17 cellular contexts compared by ENCODE assay signal in the genomic region with DNA sequence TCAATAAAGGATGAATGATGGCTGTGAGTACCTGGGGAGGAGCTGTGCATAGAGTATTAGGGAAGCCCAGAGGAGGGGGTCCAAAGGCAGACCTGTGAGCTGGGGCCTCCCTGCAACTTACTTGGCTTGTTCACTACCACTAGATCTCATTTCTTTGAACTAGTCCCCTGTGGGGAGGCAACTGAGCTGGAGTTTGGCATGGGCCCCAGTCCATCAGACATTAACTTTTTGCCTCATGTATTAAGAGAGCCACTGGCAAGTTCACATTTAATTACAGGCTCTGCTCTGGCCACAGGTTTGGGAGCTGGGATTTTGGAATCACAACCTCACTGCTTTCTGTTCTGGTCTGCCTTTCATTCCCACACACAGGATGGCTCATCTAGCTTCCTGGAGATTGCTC.
DNase-seq lines count a peak whose midpoint lies in the region; ATAC-seq and TF ChIP-seq lines count a peak whose summit lies in the region.
"Had no signal": no experiment of that assay in that cellular context is flagged by ENCODE, and none has a peak within 500 bp of the region (broad histone marks: within the 10 kb centered on the region; RNA-seq: fewer than 3 reads in every experiment).

No MANE protein-coding gene starts in this region.

- peak; percentile 73 for DNase-seq in NCI-H446 treated with DMSO at 0.1 percent for 48 hours (lab: John Stamatoyannopoulos, UW)
- DNase-seq in esophagus squamous epithelium (lab: John Stamatoyannopoulos, UW), result no peak
- no peak for DNase-seq in nephron progenitor cell
- no peak for DNase-seq in transverse colon
- no peak for DNase-seq in activated T-cell treated with anti-CD3 and anti-CD28 coated beads, Interleukin-2, amount 50 U/mL, for 1 hour
- DNase-seq in lower leg skin (ENCODE audit: low spot score in 2 of 2), result no peak
- DNase-seq in NOMO-1 treated with DMSO at 0.1 percent for 48 hours (lab: John Stamatoyannopoulos, UW; ENCODE audit: unreplicated experiment), result no peak
- DNase-seq: activated B cell treated with CpG ODN at 0.5 μM for 24 hours; activated T-cell treated with anti-CD3 and anti-CD28 coated beads for 4 hours; amygdala; CD4-positive, CD25-positive, alpha-beta regulatory T cell; effector CD8-positive, alpha-beta T cell; NCI-H1930; stimulated activated CD4-positive, alpha-beta T cell treated with anti-CD3 and anti-CD28 coated beads, Interleukin-2, amount 100 ng/mL, for 48 hours; stimulated activated naive B cell treated with anti-CD40 and anti-IgM and Interleukin-4, amounts not matched to agents 10 μg/mL and 1 μg/mL and 100 μg/mL, for 72 hours had no signal

- no peak overlapping the region for H3K4me3 Mint-ChIP-seq in nephron progenitor cell
- H3K4me3 Mint-ChIP-seq: activated B cell treated with CpG ODN at 0.5 μM for 24 hours; CD4-positive, CD25-positive, alpha-beta regulatory T cell; stimulated activated naive B cell treated with anti-CD40 and anti-IgM and Interleukin-4, amounts not matched to agents 10 μg/mL and 1 μg/mL and 100 μg/mL, for 72 hours had no signal

- intact Hi-C loops in esophagus squamous epithelium (cut with DNase I) (no loop called here), transverse colon (cut with DNase I; ENCODE audit: low total_unique reads) (no loop called here), lower leg skin (cut with DNase I; ENCODE audit: low total_unique reads) (no loop called here)

- TF ChIP-seq POLR2A in esophagus squamous epithelium (IDR thresholded peaks at IDR 0.05) (no peak), transverse colon (IDR thresholded peaks at IDR 0.05) (no peak), lower leg skin (IDR thresholded peaks at IDR 0.05) (no peak)

- H3K27me3 ChIP-seq in esophagus squamous epithelium (no peaks in the 10 kb centered on the region), transverse colon (no peaks in the 10 kb centered on the region)

- no peaks in the 10 kb centered on the region for H3K27me3 Mint-ChIP-seq in nephron progenitor cell (ENCODE audit: low read depth, poor library complexity)
- H3K27me3 Mint-ChIP-seq: activated B cell treated with CpG ODN at 0.5 μM for 24 hours; CD4-positive, CD25-positive, alpha-beta regulatory T cell; stimulated activated naive B cell treated with anti-CD40 and anti-IgM and Interleukin-4, amounts not matched to agents 10 μg/mL and 1 μg/mL and 100 μg/mL, for 72 hours had no signal

- H3K4me1 ChIP-seq in esophagus squamous epithelium (peaks cover 0 to 25% (median 14%) of the 10 kb centered on the region in 3 donors), transverse colon (peaks cover 0 to 7% (median 2%) of the 10 kb centered on the region in 4 donors)

- H3K36me3 ChIP-seq in esophagus squamous epithelium, result no peaks in the 10 kb centered on the region
- H3K36me3 ChIP-seq in transverse colon, result no peaks in the 10 kb centered on the region

- peak overlapping the region; percentile 87 for H3K27ac Mint-ChIP-seq in nephron progenitor cell
- H3K27ac Mint-ChIP-seq: activated B cell treated with CpG ODN at 0.5 μM for 24 hours; CD4-positive, CD25-positive, alpha-beta regulatory T cell; stimulated activated naive B cell treated with anti-CD40 and anti-IgM and Interleukin-4, amounts not matched to agents 10 μg/mL and 1 μg/mL and 100 μg/mL, for 72 hours had no signal

- no peak for TF ChIP-seq CTCF in esophagus squamous epithelium (IDR thresholded peaks at IDR 0.05)
- no peak for TF ChIP-seq CTCF in nephron progenitor cell (IDR thresholded peaks at IDR 0.05)
- no peak for TF ChIP-seq CTCF in transverse colon (IDR thresholded peaks at IDR 0.05)
- TF ChIP-seq CTCF in lower leg skin (IDR thresholded peaks at IDR 0.05), result no peak

- H3K27ac ChIP-seq in esophagus squamous epithelium (peak overlapping the region; percentile 13 to 63 (median 54)), transverse colon (peak overlapping the region; percentile 13 to 47 (median 42))

- H3K36me3 Mint-ChIP-seq in nephron progenitor cell (ENCODE audit: low read depth), result peaks cover 88% of the 10 kb centered on the region
- H3K36me3 Mint-ChIP-seq: CD4-positive, CD25-positive, alpha-beta regulatory T cell had no signal

- in situ Hi-C loops in transverse colon (cut with MboI; ENCODE audit: low pct_ligation_motif_present in 1 of 4, low pct_unique_long_range_greater_than_20kb in 1 of 4, low sequenced_read_pairs in 3 of 4), result no loop called here

- peaks cover 37% of the 10 kb centered on the region for H3K4me1 Mint-ChIP-seq in nephron progenitor cell
- H3K4me1 Mint-ChIP-seq: activated B cell treated with CpG ODN at 0.5 μM for 24 hours; CD4-positive, CD25-positive, alpha-beta regulatory T cell; stimulated activated naive B cell treated with anti-CD40 and anti-IgM and Interleukin-4, amounts not matched to agents 10 μg/mL and 1 μg/mL and 100 μg/mL, for 72 hours had no signal

- no peak for ATAC-seq in HG03039 (IDR thresholded peaks at IDR 0.05; ENCODE audit: unreplicated experiment)
- ATAC-seq: stimulated activated naive B cell treated with anti-CD40 and anti-IgM and Interleukin-4, amounts not matched to agents 10 μg/mL and 1 μg/mL and 100 μg/mL, for 72 hours had no signal

- TF ChIP-seq EP300 in transverse colon (IDR thresholded peaks at IDR 0.05; ENCODE audit: low read depth), result no peak

- H3K4me3 ChIP-seq in esophagus squamous epithelium (no peak overlapping the region), transverse colon (no peak overlapping the region), lower leg skin (ENCODE audit: low read depth, poor library complexity, severe bottlenecking) (no peak overlapping the region)
- H3K4me3 ChIP-seq: lung had no signal

- H3K9me3 ChIP-seq in esophagus squamous epithelium (peaks cover 0 to 11% (median 0%) of the 10 kb centered on the region in 3 donors), transverse colon (peaks cover 0 to 12% of the 10 kb centered on the region in 2 donors)

- peaks cover 32% of the 10 kb centered on the region for H3K9me3 Mint-ChIP-seq in nephron progenitor cell
